9 cellular contexts compared by ENCODE assay signal in the genomic region with DNA sequence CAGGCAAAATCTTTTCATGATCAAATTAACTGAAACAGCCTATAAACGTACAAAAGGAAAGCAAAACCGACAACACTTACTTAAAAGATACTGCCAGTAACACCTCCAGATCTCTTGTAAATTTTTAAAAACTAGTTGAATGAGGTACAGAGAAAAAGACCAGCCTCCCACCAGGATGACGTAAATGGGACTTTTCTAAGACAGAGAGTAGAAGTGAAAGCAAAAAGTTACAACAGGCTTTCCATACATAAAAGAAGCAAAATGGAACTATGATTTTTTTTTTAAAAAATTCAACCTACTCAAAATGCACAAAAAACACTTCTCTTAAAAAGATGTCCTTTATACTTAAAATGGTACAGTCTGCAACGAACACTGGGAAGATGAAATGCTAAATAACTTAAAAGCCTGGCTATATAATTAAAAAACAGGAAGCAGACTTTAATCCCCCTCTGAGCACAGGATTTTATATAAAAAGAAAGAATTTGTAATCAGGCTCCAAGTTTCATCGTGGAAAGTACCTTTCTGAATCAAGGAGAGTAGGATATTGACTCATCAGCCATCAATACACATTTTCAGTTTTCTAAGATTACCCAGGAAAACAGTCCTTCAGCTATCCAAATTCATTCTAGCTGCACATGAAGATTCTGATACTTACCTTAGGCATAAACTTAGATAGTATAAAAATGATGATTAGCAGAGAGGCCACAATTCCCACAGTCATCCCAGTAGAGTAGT. TPM values are rescaled to one million over a fixed set of nuclear protein-coding genes. Genes with fewer than 3 reads are reported as not detected.
DNase-seq lines count a peak whose midpoint lies in the region; ATAC-seq and TF ChIP-seq lines count a peak whose summit lies in the region.
"Had no signal": no experiment of that assay in that cellular context is flagged by ENCODE, and none has a peak within 500 bp of the region (broad histone marks: within the 10 kb centered on the region; RNA-seq: fewer than 3 reads in every experiment).

No MANE protein-coding gene starts in this region.

- no peaks in the 10 kb centered on the region for H3K4me1 ChIP-seq in mesenchymal stem cell (ENCODE audit: control insufficient read depth, insufficient read depth, low read depth, low read length)

- peak overlapping the region in 1 of 2 experiments; percentile 49 for H3K4me3 ChIP-seq in mesenchymal stem cell (ENCODE audit: insufficient read depth in 1 of 2, low read depth in 1 of 2, low read length in 2 of 2)

- H2BK5ac ChIP-seq in mesenchymal stem cell (ENCODE audit: low read depth, low read length, poor library complexity, severe bottlenecking), result no peak overlapping the region

- no peaks in the 10 kb centered on the region for H3K27me3 Mint-ChIP-seq in endothelial cell (ENCODE audit: unreplicated experiment)

- H3K4me2 ChIP-seq in mesenchymal stem cell (ENCODE audit: low read length, poor library complexity, severe bottlenecking), result no peak overlapping the region

- no peak overlapping the region for H3K14ac ChIP-seq in mesenchymal stem cell (ENCODE audit: low read length in 2 of 2)

- H4K8ac ChIP-seq in mesenchymal stem cell (ENCODE audit: low read length), result no peak overlapping the region

- no peak overlapping the region for H4K91ac ChIP-seq in mesenchymal stem cell (ENCODE audit: low read length)

- peaks cover 9% of the 10 kb centered on the region for H3K36me3 Mint-ChIP-seq in endothelial cell (ENCODE audit: low read depth, unreplicated experiment)

- no peak overlapping the region for H3K4me3 Mint-ChIP-seq in endothelial cell (ENCODE audit: unreplicated experiment)

- H2AK5ac ChIP-seq in mesenchymal stem cell (ENCODE audit: low read length, severe bottlenecking), result no peak overlapping the region

- DNase-seq in T follicular helper cell (ENCODE audit: low read depth) (peak; percentile 53), mesenchymal stem cell (no peak), ureter (ENCODE audit: low spot score) (no peak), NCI-H82 (lab: John Stamatoyannopoulos, UW) (no peak), endothelial cell (ENCODE audit: low spot score) (no peak), ecto neural progenitor cell (ENCODE audit: low spot score) (no peak)

- WGBS in mesenchymal stem cell, result 70% methylated on average over 2 of the region's 5 CpGs

- no peak overlapping the region for H3K18ac ChIP-seq in mesenchymal stem cell (ENCODE audit: low read depth in 1 of 2, low read length in 2 of 2)

- peak; percentile 81 for ATAC-seq in GM18502 (IDR thresholded peaks at IDR 0.05; ENCODE audit: poor library complexity, unreplicated experiment)
- peak; percentile 86 for ATAC-seq in HG02798 (IDR thresholded peaks at IDR 0.05; ENCODE audit: poor library complexity, unreplicated experiment)

- no peak overlapping the region for H3K4ac ChIP-seq in mesenchymal stem cell (ENCODE audit: low read depth in 1 of 2, low read length in 2 of 2)

- H3K27me3 ChIP-seq in mesenchymal stem cell (ENCODE audit: control insufficient read depth in 1 of 2, insufficient read depth in 1 of 2, low read length in 2 of 2), result no peaks in the 10 kb centered on the region

- H3K23ac ChIP-seq in mesenchymal stem cell (ENCODE audit: low read length in 2 of 2), result no peak overlapping the region

- H2BK15ac ChIP-seq in mesenchymal stem cell (ENCODE audit: low read depth, poor library complexity, severe bottlenecking), result no peak overlapping the region

- H2BK120ac ChIP-seq in mesenchymal stem cell (ENCODE audit: low read depth, low read length), result no peak overlapping the region

- no peak overlapping the region for H2BK12ac ChIP-seq in mesenchymal stem cell (ENCODE audit: low read length in 2 of 2)

- no peaks in the 10 kb centered on the region for H3K9me3 ChIP-seq in mesenchymal stem cell (ENCODE audit: control insufficient read depth, low read length)

- H3K27ac ChIP-seq in mesenchymal stem cell (ENCODE audit: low read length, poor library complexity, severe bottlenecking), result no peak overlapping the region

- H3K27ac Mint-ChIP-seq in endothelial cell (ENCODE audit: unreplicated experiment), result no peak overlapping the region

- no peak overlapping the region for H2AFZ ChIP-seq in mesenchymal stem cell (ENCODE audit: low read depth, low read length)

- H3K36me3 ChIP-seq in mesenchymal stem cell (ENCODE audit: control insufficient read depth in 1 of 2, insufficient read depth in 2 of 2, low read depth in 1 of 2, low read length in 2 of 2), result peaks cover 3 to 49% of the 10 kb centered on the region in 2 experiments

- no peaks in the 10 kb centered on the region for H3K4me1 Mint-ChIP-seq in endothelial cell (ENCODE audit: unreplicated experiment)

- TF ChIP-seq CTCF in endothelial cell (IDR thresholded peaks at IDR 0.05; ENCODE audit: unreplicated experiment), result no peak

- peak overlapping the region; percentile 76 for H3K9ac ChIP-seq in mesenchymal stem cell (ENCODE audit: low read length)

- H3K9me3 Mint-ChIP-seq in endothelial cell (ENCODE audit: unreplicated experiment), result no peaks in the 10 kb centered on the region

- no peaks in the 10 kb centered on the region for H3K79me1 ChIP-seq in mesenchymal stem cell (replicated peaks; ENCODE audit: low read length, poor library complexity, severe bottlenecking)

RNA-seq across cellular contexts. Expression of a gene that starts 14.2 kb away (rescaled TPM):
- polyA plus RNA-seq in mesenchymal stem cell (2013, experiment 1 of 2), result not detected
- polyA plus RNA-seq in mesenchymal stem cell (2013, experiment 2 of 2), result not detected
- total RNA-seq in ureter (0.23 TPM), endothelial cell (ENCODE audit: unreplicated experiment) (0.36 TPM)
- total RNA-seq: skeletal muscle tissue had no signal

RNA-seq across cellular contexts. Expression of a gene that starts 14.4 kb away (rescaled TPM):
- 6.2 TPM for polyA plus RNA-seq in mesenchymal stem cell (2013, experiment 1 of 2)
- 5.8 TPM for polyA plus RNA-seq in mesenchymal stem cell (2013, experiment 2 of 2)
- total RNA-seq in ureter, result 12.5 TPM
- 17.6 TPM for total RNA-seq in endothelial cell (ENCODE audit: unreplicated experiment)

RNA-seq across cellular contexts. Expression of a gene that starts 24.8 kb away (rescaled TPM):
- 28.9 TPM for polyA plus RNA-seq in mesenchymal stem cell (2013, experiment 1 of 2)
- polyA plus RNA-seq in mesenchymal stem cell (2013, experiment 2 of 2), result 27.0 TPM
- 16.2 TPM for total RNA-seq in ureter
- 14.0 TPM for total RNA-seq in endothelial cell (ENCODE audit: unreplicated experiment)

RNA-seq across cellular contexts. Expression of a gene that starts 47.0 kb away (rescaled TPM):
- polyA plus RNA-seq in mesenchymal stem cell (2013, experiment 1 of 2), result 87.5 TPM
- 89.4 TPM for polyA plus RNA-seq in mesenchymal stem cell (2013, experiment 2 of 2)
- total RNA-seq in ureter, result 280 TPM
- total RNA-seq in endothelial cell (ENCODE audit: unreplicated experiment), result 139 TPM

RNA-seq across cellular contexts. Expression of a gene that starts 47.8 kb away (rescaled TPM):
- 1.3 TPM for polyA plus RNA-seq in mesenchymal stem cell (2013, experiment 1 of 2)
- 0.96 TPM for polyA plus RNA-seq in mesenchymal stem cell (2013, experiment 2 of 2)
- not detected for total RNA-seq in ureter
- total RNA-seq in endothelial cell (ENCODE audit: unreplicated experiment), result 18.0 TPM
- total RNA-seq: skeletal muscle tissue had no signal
